Comparison of ENCODE assay signal across 28 cellular contexts in genomic region chr9:117134826-117135411, GRCh38.
"Had no signal": no experiment of that assay in that cellular context is flagged by ENCODE, and none has a peak within 500 bp of the region (broad histone marks: within the 10 kb centered on the region; RNA-seq: fewer than 3 reads in every experiment).

No MANE protein-coding gene starts in this region.

- H3K4me3 Mint-ChIP-seq: effector memory CD8-positive, alpha-beta T cell; memory B cell; naive B cell; natural killer cell treated with Interleukin-12 subunit alpha and Interleukin-12 subunit beta and Interleukin-15 and Interleukin-18, amount 100 ng/mL, for 72 hours; neural crest cell; stimulated activated effector memory CD8-positive, alpha-beta T cell treated with anti-CD3 and anti-CD28 coated beads, Interleukin-12 subunit alpha, Interleukin-12 subunit beta, amount 100 ng/mL, for 72 hours had no signal

- H3K9me3 Mint-ChIP-seq: neural crest cell had no signal

- H3K36me3 ChIP-seq: gastroesophageal sphincter, heart left ventricle, lower lobe of right lung, neutrophil, pancreas, right lobe of liver, tibial artery, upper lobe of left lung had no signal

- H3K27me3 Mint-ChIP-seq: effector memory CD8-positive, alpha-beta T cell; natural killer cell treated with Interleukin-12 subunit alpha and Interleukin-12 subunit beta and Interleukin-15 and Interleukin-18, amount 100 ng/mL, for 72 hours had no signal

- H3K4me1 ChIP-seq: gastroesophageal sphincter, heart left ventricle, lower lobe of right lung, pancreas, right lobe of liver, testis, tibial artery, upper lobe of left lung had no signal

- FAIRE-seq: endometrium, islet of Langerhans, pancreas, urothelium cell line had no signal

- H3K4me1 Mint-ChIP-seq: memory B cell; naive B cell; neural crest cell; stimulated activated effector memory CD8-positive, alpha-beta T cell treated with anti-CD3 and anti-CD28 coated beads, Interleukin-12 subunit alpha, Interleukin-12 subunit beta, amount 100 ng/mL, for 72 hours had no signal

- H3K27ac ChIP-seq: gastroesophageal sphincter, heart left ventricle, hepatocyte, lower lobe of right lung, neutrophil, pancreas, right lobe of liver, testis, tibial artery, upper lobe of left lung had no signal

- H3K4me3 ChIP-seq: gastroesophageal sphincter, heart left ventricle, hepatocyte, lower lobe of right lung, pancreas, right lobe of liver, smooth muscle cell, testis, tibial artery, upper lobe of left lung had no signal

- H3K79me2 ChIP-seq: hepatocyte had no signal

- H2AFZ ChIP-seq: hepatocyte had no signal

- H3K9me3 ChIP-seq: gastroesophageal sphincter, heart left ventricle, lower lobe of right lung, neutrophil, pancreas, right lobe of liver, testis, tibial artery, upper lobe of left lung had no signal

- H3K4me2 ChIP-seq: hepatocyte, smooth muscle cell had no signal

- DNase-seq: cerebellar nuclear complex; cortex of kidney; effector memory CD8-positive, alpha-beta T cell; heart left ventricle; left ventricle myocardium superior; lower lobe of right lung; naive B cell; pancreas; right lobe of liver; stimulated activated CD4-positive, alpha-beta T cell treated with anti-CD3 and anti-CD28 coated beads, Interleukin-12 subunit alpha, Interleukin-12 subunit beta, amount 100 ng/mL, for 4 hours; stimulated activated CD4-positive, alpha-beta T cell treated with anti-CD3 and anti-CD28 coated beads, Interleukin-2, amount 100 ng/mL, for 24 hours; stimulated activated CD4-positive, alpha-beta T cell treated with anti-CD3 and anti-CD28 coated beads, Interleukin-4, amount 100 ng/mL, for 24 hours; stimulated activated naive CD8-positive, alpha-beta T cell treated with anti-CD3 and anti-CD28 coated beads, Interleukin-15, Interleukin-2, amounts not matched to agents 100 U/mL and 50 U/mL, for 24 hours; substantia nigra; testis; tibial artery; upper lobe of left lung had no signal

- H3K27ac Mint-ChIP-seq: effector memory CD8-positive, alpha-beta T cell; memory B cell; natural killer cell treated with Interleukin-12 subunit alpha and Interleukin-12 subunit beta and Interleukin-15 and Interleukin-18, amount 100 ng/mL, for 72 hours; stimulated activated effector memory CD8-positive, alpha-beta T cell treated with anti-CD3 and anti-CD28 coated beads, Interleukin-12 subunit alpha, Interleukin-12 subunit beta, amount 100 ng/mL, for 72 hours had no signal

- ATAC-seq: effector memory CD8-positive, alpha-beta T cell; gastroesophageal sphincter; heart left ventricle; left ventricle myocardium superior; lower lobe of right lung; natural killer cell treated with Interleukin-12 subunit alpha and Interleukin-12 subunit beta and Interleukin-15 and Interleukin-18, amount 100 ng/mL, for 72 hours; pancreas; right lobe of liver; stimulated activated effector memory CD8-positive, alpha-beta T cell treated with anti-CD3 and anti-CD28 coated beads, Interleukin-12 subunit alpha, Interleukin-12 subunit beta, amount 100 ng/mL, for 72 hours; stimulated activated naive CD8-positive, alpha-beta T cell treated with anti-CD3 and anti-CD28 coated beads, Interleukin-15, Interleukin-2, amounts not matched to agents 100 U/mL and 50 U/mL, for 24 hours had no signal

- H3K36me3 Mint-ChIP-seq: memory B cell; naive B cell; natural killer cell treated with Interleukin-12 subunit alpha and Interleukin-12 subunit beta and Interleukin-15 and Interleukin-18, amount 100 ng/mL, for 72 hours; stimulated activated effector memory CD8-positive, alpha-beta T cell treated with anti-CD3 and anti-CD28 coated beads, Interleukin-12 subunit alpha, Interleukin-12 subunit beta, amount 100 ng/mL, for 72 hours had no signal

- H3K27me3 ChIP-seq: gastroesophageal sphincter, heart left ventricle, neutrophil, pancreas, right lobe of liver, testis, tibial artery, upper lobe of left lung had no signal
